ENCODE assay signal across 27 cellular contexts in genomic region chr22:50232481-50233151, GRCh38.
"Had no signal": no experiment of that assay in that cellular context is flagged by ENCODE, and none has a peak within 500 bp of the region (broad histone marks: within the 10 kb centered on the region; RNA-seq: fewer than 3 reads in every experiment).

No MANE protein-coding gene starts in this region.

- H3K27me3 ChIP-seq: left lung, neural progenitor cell, neutrophil, ovary, spleen, tibial nerve, uterus had no signal

- H3K4me3 ChIP-seq: left lung, lower lobe of right lung, neural progenitor cell, ovary, prostate gland, spleen, tibial nerve, uterus had no signal

- ATAC-seq: left colon; left lung; lower lobe of right lung; naive thymus-derived CD8-positive, alpha-beta T cell; right cardiac atrium; sciatic nerve; stimulated activated memory B cell treated with anti-CD40 and anti-IgM and Interleukin-4, amounts not matched to agents 10 μg/mL and 1 μg/mL and 100 μg/mL, for 72 hours; stimulated activated naive CD8-positive, alpha-beta T cell treated with anti-CD3 and anti-CD28 coated beads, Interleukin-15, amount 100 ng/mL, for 72 hours had no signal

- DNase-seq: hypothalamus; immature natural killer cell; left colon; left lung; lower lobe of right lung; mammary epithelial cell; mesenchymal stem cell; naive thymus-derived CD8-positive, alpha-beta T cell; occipital lobe; ovary; retina; small intestine; spleen; stimulated activated CD4-positive, alpha-beta T cell treated with anti-CD3 and anti-CD28 coated beads, Interleukin-4, amount 100 ng/mL, for 24 hours; stimulated activated naive CD4-positive, alpha-beta T cell treated with Interleukin-2 at 50 U/mL for 16 hours; stimulated activated naive CD8-positive, alpha-beta T cell treated with anti-CD3 and anti-CD28 coated beads, Interleukin-15, amount 100 ng/mL, for 72 hours; substantia nigra; uterus had no signal

- H3K27ac ChIP-seq: left lung, lower lobe of right lung, neural progenitor cell, neutrophil, ovary, prostate gland, spleen, tibial nerve, uterus had no signal

- H3K4me1 ChIP-seq: left lung, lower lobe of right lung, neural progenitor cell, prostate gland, tibial nerve, uterus had no signal

- H3K27ac Mint-ChIP-seq: immature natural killer cell; nephron; neural progenitor cell; stimulated activated memory B cell treated with anti-CD40 and anti-IgM and Interleukin-4, amounts not matched to agents 10 μg/mL and 1 μg/mL and 100 μg/mL, for 72 hours; type B pancreatic cell had no signal

- H3K27me3 Mint-ChIP-seq: naive thymus-derived CD8-positive, alpha-beta T cell; stimulated activated memory B cell treated with anti-CD40 and anti-IgM and Interleukin-4, amounts not matched to agents 10 μg/mL and 1 μg/mL and 100 μg/mL, for 72 hours; stimulated activated naive CD8-positive, alpha-beta T cell treated with anti-CD3 and anti-CD28 coated beads, Interleukin-15, amount 100 ng/mL, for 72 hours; type B pancreatic cell had no signal

- H3K4me3 Mint-ChIP-seq: immature natural killer cell; naive thymus-derived CD8-positive, alpha-beta T cell; nephron; neural progenitor cell; stimulated activated memory B cell treated with anti-CD40 and anti-IgM and Interleukin-4, amounts not matched to agents 10 μg/mL and 1 μg/mL and 100 μg/mL, for 72 hours; stimulated activated naive CD8-positive, alpha-beta T cell treated with anti-CD3 and anti-CD28 coated beads, Interleukin-15, amount 100 ng/mL, for 72 hours; type B pancreatic cell had no signal

- H3K36me3 ChIP-seq: neural progenitor cell, ovary, uterus had no signal

- H3K9me3 ChIP-seq: left lung, lower lobe of right lung, neutrophil, ovary, prostate gland, spleen, tibial nerve, uterus had no signal

- H3K9me3 Mint-ChIP-seq: immature natural killer cell; naive thymus-derived CD8-positive, alpha-beta T cell; nephron; type B pancreatic cell had no signal
